26 cellular contexts compared by ENCODE assay signal in genomic region chr9:80522465-80522864, GRCh38.
"Had no signal": no experiment of that assay in that cellular context is flagged by ENCODE, and none has a peak within 500 bp of the region (broad histone marks: within the 10 kb centered on the region; RNA-seq: fewer than 3 reads in every experiment).

No MANE protein-coding gene starts in this region.

- H3K27ac ChIP-seq: adrenal gland, body of pancreas, KMS-11, Peyer's patch, RWPE1, SJSA1 had no signal

- DNase-seq: activated CD4-positive, alpha-beta T cell treated with anti-CD3 and anti-CD28 coated beads for 48 hours; activated CD4-positive, alpha-beta T cell treated with anti-CD3 and anti-CD28 coated beads, Interleukin-2, amount 50 U/mL, for 4 hours; activated CD4-positive, CD25-positive, alpha-beta regulatory T cell treated with anti-CD3 and anti-CD28 coated beads, Interleukin-2, amount 50 U/mL, for 72 hours; activated CD8-positive, alpha-beta memory T cell treated with anti-CD3 and anti-CD28 coated beads, Interleukin-2, amount 50 U/mL, for 48 hours; activated CD8-positive, alpha-beta T cell treated with anti-CD3 and anti-CD28 coated beads, Interleukin-2, amount 10 ng/mL, durations not matched to agents 7 days and 5 days; activated naive CD4-positive, alpha-beta T cell treated with anti-CD3 and anti-CD28 coated beads, Interleukin-2, amount 50 U/mL, for 16 hours; activated naive CD8-positive, alpha-beta T cell treated with anti-CD3 and anti-CD28 coated beads, Interleukin-2, amount 10 ng/mL, durations not matched to agents 7 days and 5 days; activated T-cell treated with anti-CD3 and anti-CD28 coated beads, Interleukin-2, amount 50 U/mL, for 1 hour; adrenal gland; aorta; body of pancreas; NCI-H1092; NCI-H1417; NCI-H1930; NCI-H2171; NCI-H2227 treated with DMSO at 0.1 percent for 48 hours; NCI-H526 treated with DMSO at 0.1 percent for 48 hours; NCI-H82; OCI-M1; Peyer's patch; SHP77 had no signal

- ATAC-seq: activated CD8-positive, alpha-beta T cell treated with anti-CD3 and anti-CD28 coated beads, Interleukin-2, amount 10 ng/mL, durations not matched to agents 7 days and 5 days; body of pancreas; WTC11 had no signal

- H3K4me1 ChIP-seq: adrenal gland, body of pancreas, Peyer's patch, SJSA1 had no signal

- H3K4me3 Mint-ChIP-seq: activated CD8-positive, alpha-beta T cell treated with anti-CD3 and anti-CD28 coated beads, Interleukin-2, amount 10 ng/mL, durations not matched to agents 7 days and 5 days; activated naive CD8-positive, alpha-beta T cell treated with anti-CD3 and anti-CD28 coated beads, Interleukin-2, amount 10 ng/mL, durations not matched to agents 7 days and 5 days; T-helper 1 cell treated with Interleukin-12 subunit alpha and Interleukin-12 subunit beta and Interleukin-4 antibody, amounts not matched to agents 30 μg/mL and 1 μg/mL, for 36 hours; WTC11 had no signal

- H3K4me1 Mint-ChIP-seq: activated naive CD8-positive, alpha-beta T cell treated with anti-CD3 and anti-CD28 coated beads, Interleukin-2, amount 10 ng/mL, durations not matched to agents 7 days and 5 days; WTC11 had no signal

- H3K27me3 ChIP-seq: adrenal gland, body of pancreas, Peyer's patch, SJSA1 had no signal

- H3K27me3 Mint-ChIP-seq: activated naive CD8-positive, alpha-beta T cell treated with anti-CD3 and anti-CD28 coated beads, Interleukin-2, amount 10 ng/mL, durations not matched to agents 7 days and 5 days had no signal

- H3K9me3 ChIP-seq: adrenal gland, body of pancreas, Peyer's patch, SJSA1 had no signal

- H3K36me3 ChIP-seq: adrenal gland, Peyer's patch, SJSA1 had no signal

- H3K4me3 ChIP-seq: adrenal gland, body of pancreas, Peyer's patch, SJSA1 had no signal

- H3K27ac Mint-ChIP-seq: activated CD8-positive, alpha-beta T cell treated with anti-CD3 and anti-CD28 coated beads, Interleukin-2, amount 10 ng/mL, durations not matched to agents 7 days and 5 days; activated naive CD8-positive, alpha-beta T cell treated with anti-CD3 and anti-CD28 coated beads, Interleukin-2, amount 10 ng/mL, durations not matched to agents 7 days and 5 days; T-helper 1 cell treated with Interleukin-12 subunit alpha and Interleukin-12 subunit beta and Interleukin-4 antibody, amounts not matched to agents 30 μg/mL and 1 μg/mL, for 36 hours; WTC11 had no signal
